In the genomic region with DNA sequence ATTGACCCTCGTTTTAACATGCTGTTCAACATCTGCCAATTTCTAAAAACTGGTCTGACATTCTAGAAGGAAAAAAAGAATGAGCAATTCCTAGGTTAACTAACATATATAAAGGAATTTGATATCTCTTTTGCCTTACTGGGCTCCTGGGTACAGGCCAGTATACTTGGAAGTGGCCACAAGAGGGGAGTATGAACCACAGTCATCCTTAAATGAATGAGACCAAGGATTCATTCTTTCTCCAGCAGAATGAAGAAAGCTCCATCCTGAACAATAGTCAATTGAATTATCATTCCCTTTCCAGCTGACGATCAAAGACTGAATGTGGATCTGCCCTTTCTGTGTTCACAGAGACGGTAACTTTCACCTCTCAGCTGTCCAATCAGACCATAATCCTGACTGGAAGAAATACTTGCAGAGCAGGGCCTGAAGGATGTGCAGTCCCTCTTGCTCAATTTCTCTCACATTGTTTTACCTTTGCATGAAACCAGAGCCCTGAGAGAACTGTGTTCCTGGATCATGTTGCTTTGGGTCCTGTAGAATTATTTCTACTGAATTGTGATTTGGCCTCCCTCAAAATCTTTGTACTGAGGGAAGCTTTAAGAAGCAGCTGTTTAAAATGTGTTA, we compare ENCODE assay signal across 1 cellular context.
TF ChIP-seq lines count a peak whose summit lies in the region.

No MANE protein-coding gene starts in this region.

TF ChIP-seq in WTC11, 78 proteins besides CTCF, POLR2A, EP300 and RAD21 (continued from another document):
- TF ChIP-seq OVOL2 (CRISPR knock-in tag; IDR thresholded peaks at IDR 0.05; ENCODE audit: borderline replicate concordance) (no peak), ESRRA (CRISPR knock-in tag; IDR thresholded peaks at IDR 0.05; ENCODE audit: borderline replicate concordance) (no peak), GABPB1 (CRISPR knock-in tag; IDR thresholded peaks at IDR 0.05) (no peak), ZNF396 (CRISPR knock-in tag; IDR thresholded peaks at IDR 0.05; ENCODE audit: borderline replicate concordance) (no peak), EMX1 (CRISPR knock-in tag; IDR thresholded peaks at IDR 0.05) (no peak), ELF4 (CRISPR knock-in tag; IDR thresholded peaks at IDR 0.05; ENCODE audit: low read depth) (no peak), MYBL2 (CRISPR knock-in tag; IDR thresholded peaks at IDR 0.05) (no peak)
- TF ChIP-seq, protein P1, sequence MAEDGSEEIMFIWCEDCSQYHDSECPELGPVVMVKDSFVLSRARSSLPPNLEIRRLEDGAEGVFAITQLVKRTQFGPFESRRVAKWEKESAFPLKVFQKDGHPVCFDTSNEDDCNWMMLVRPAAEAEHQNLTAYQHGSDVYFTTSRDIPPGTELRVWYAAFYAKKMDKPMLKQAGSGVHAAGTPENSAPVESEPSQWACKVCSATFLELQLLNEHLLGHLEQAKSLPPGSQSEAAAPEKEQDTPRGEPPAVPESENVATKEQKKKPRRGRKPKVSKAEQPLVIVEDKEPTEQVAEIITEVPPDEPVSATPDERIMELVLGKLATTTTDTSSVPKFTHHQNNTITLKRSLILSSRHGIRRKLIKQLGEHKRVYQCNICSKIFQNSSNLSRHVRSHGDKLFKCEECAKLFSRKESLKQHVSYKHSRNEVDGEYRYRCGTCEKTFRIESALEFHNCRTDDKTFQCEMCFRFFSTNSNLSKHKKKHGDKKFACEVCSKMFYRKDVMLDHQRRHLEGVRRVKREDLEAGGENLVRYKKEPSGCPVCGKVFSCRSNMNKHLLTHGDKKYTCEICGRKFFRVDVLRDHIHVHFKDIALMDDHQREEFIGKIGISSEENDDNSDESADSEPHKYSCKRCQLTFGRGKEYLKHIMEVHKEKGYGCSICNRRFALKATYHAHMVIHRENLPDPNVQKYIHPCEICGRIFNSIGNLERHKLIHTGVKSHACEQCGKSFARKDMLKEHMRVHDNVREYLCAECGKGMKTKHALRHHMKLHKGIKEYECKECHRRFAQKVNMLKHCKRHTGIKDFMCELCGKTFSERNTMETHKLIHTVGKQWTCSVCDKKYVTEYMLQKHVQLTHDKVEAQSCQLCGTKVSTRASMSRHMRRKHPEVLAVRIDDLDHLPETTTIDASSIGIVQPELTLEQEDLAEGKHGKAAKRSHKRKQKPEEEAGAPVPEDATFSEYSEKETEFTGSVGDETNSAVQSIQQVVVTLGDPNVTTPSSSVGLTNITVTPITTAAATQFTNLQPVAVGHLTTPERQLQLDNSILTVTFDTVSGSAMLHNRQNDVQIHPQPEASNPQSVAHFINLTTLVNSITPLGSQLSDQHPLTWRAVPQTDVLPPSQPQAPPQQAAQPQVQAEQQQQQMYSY (CRISPR knock-in tag; IDR thresholded peaks at IDR 0.05) = no peak
- TF ChIP-seq, protein P2, sequence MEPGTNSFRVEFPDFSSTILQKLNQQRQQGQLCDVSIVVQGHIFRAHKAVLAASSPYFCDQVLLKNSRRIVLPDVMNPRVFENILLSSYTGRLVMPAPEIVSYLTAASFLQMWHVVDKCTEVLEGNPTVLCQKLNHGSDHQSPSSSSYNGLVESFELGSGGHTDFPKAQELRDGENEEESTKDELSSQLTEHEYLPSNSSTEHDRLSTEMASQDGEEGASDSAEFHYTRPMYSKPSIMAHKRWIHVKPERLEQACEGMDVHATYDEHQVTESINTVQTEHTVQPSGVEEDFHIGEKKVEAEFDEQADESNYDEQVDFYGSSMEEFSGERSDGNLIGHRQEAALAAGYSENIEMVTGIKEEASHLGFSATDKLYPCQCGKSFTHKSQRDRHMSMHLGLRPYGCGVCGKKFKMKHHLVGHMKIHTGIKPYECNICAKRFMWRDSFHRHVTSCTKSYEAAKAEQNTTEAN (CRISPR knock-in tag; IDR thresholded peaks at IDR 0.05) = no peak
- TF ChIP-seq, protein P3, sequence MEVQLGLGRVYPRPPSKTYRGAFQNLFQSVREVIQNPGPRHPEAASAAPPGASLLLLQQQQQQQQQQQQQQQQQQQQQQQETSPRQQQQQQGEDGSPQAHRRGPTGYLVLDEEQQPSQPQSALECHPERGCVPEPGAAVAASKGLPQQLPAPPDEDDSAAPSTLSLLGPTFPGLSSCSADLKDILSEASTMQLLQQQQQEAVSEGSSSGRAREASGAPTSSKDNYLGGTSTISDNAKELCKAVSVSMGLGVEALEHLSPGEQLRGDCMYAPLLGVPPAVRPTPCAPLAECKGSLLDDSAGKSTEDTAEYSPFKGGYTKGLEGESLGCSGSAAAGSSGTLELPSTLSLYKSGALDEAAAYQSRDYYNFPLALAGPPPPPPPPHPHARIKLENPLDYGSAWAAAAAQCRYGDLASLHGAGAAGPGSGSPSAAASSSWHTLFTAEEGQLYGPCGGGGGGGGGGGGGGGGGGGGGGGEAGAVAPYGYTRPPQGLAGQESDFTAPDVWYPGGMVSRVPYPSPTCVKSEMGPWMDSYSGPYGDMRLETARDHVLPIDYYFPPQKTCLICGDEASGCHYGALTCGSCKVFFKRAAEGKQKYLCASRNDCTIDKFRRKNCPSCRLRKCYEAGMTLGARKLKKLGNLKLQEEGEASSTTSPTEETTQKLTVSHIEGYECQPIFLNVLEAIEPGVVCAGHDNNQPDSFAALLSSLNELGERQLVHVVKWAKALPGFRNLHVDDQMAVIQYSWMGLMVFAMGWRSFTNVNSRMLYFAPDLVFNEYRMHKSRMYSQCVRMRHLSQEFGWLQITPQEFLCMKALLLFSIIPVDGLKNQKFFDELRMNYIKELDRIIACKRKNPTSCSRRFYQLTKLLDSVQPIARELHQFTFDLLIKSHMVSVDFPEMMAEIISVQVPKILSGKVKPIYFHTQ (CRISPR knock-in tag; IDR thresholded peaks at IDR 0.05) = no peak
